ENCODE assay signal across 1 cellular context in genomic region chr3:170128977-170129431, GRCh38.
TF ChIP-seq lines count a peak whose summit lies in the region.

No MANE protein-coding gene starts in this region.

TF ChIP-seq in K562, 482 proteins besides CTCF, POLR2A, EP300 and RAD21 (continued from another document and continues in another):
- TF ChIP-seq JUND (IDR thresholded peaks at IDR 0.05; ENCODE audit: borderline replicate concordance, low read depth, low read length) (peak; percentile 62; the same call in 1 of the 2 replicates), JUND (tag; IDR thresholded peaks at IDR 0.05; ENCODE audit: borderline replicate concordance, low read depth, low read length) (0 out of 3 replicates have a peak, but pooled peaks have one; percentile 18), CHD4 (IDR thresholded peaks at IDR 0.05; ENCODE audit: insufficient read depth, insufficient replicate concordance, low read depth, low read length, poor library complexity, severe bottlenecking) (no peak), ATF3 (IDR thresholded peaks at IDR 0.05) (peak; percentile 43; the same call in 1 of the 2 replicates), ATF3 (CRISPR knock-in tag; conservative IDR thresholded peaks at IDR 0.05) (no peak), RBM17 (IDR thresholded peaks at IDR 0.05; ENCODE audit: borderline replicate concordance, low read depth, low read length) (no peak), KDM1A (IDR thresholded peaks at IDR 0.05) (no peak), CSDE1 (IDR thresholded peaks at IDR 0.05) (no peak), HMGN3 (IDR thresholded peaks at IDR 0.05; ENCODE audit: borderline replicate concordance, extremely low read depth, insufficient read length, low read depth, low read length) (no peak), SAFB (IDR thresholded peaks at IDR 0.05; ENCODE audit: borderline replicate concordance, low read depth, low read length) (no peak), CEBPB (tag; IDR thresholded peaks at IDR 0.05) (peak; percentile 42; the same call in 1 of the 2 replicates), HNRNPUL1 (IDR thresholded peaks at IDR 0.05; ENCODE audit: low read length) (no peak), ZNF639 (CRISPR knock-in tag; conservative IDR thresholded peaks at IDR 0.05 in 1 of 2, IDR thresholded peaks at IDR 0.05 in 1 of 2) (no peak), STAT5B (CRISPR knock-in tag; IDR thresholded peaks at IDR 0.05) (no peak), FOSL1 (tag; conservative IDR thresholded peaks at IDR 0.05) (no peak), PHF21A (IDR thresholded peaks at IDR 0.05; ENCODE audit: borderline replicate concordance, low read depth) (no peak), ILF3 (IDR thresholded peaks at IDR 0.05; ENCODE audit: borderline replicate concordance) (no peak), FOXA3 (CRISPR knock-in tag; conservative IDR thresholded peaks at IDR 0.05 in 1 of 2, IDR thresholded peaks at IDR 0.05 in 1 of 2) (no peak), ZC3H8 (IDR thresholded peaks at IDR 0.05) (no peak), ZNF589 (CRISPR knock-in tag; IDR thresholded peaks at IDR 0.05; ENCODE audit: low read depth) (0 out of 2 replicates have a peak, but pooled peaks have one; percentile 54), OTX1 (CRISPR knock-in tag; IDR thresholded peaks at IDR 0.05) (no peak), ZNF143 (CRISPR knock-in tag; IDR thresholded peaks at IDR 0.05) (no peak), STAT6 (CRISPR knock-in tag; IDR thresholded peaks at IDR 0.05) (no peak), CTBP1 (IDR thresholded peaks at IDR 0.05; ENCODE audit: borderline replicate concordance) (peak; percentile 33; the same call in 1 of the 2 replicates), KAT2B (IDR thresholded peaks at IDR 0.05; ENCODE audit: low read depth, low read length) (no peak), BDP1 (IDR thresholded peaks at IDR 0.05; ENCODE audit: insufficient read depth, insufficient read length) (no peak), ZNF174 (CRISPR knock-in tag; IDR thresholded peaks at IDR 0.05) (no peak), NRF1 (conservative IDR thresholded peaks at IDR 0.05 in 1 of 2, IDR thresholded peaks at IDR 0.05 in 1 of 2) (0 out of 4 replicates have a peak, but pooled peaks of 1 of the 2 experiments have one; percentile 7), TEAD1 (CRISPR knock-in tag; IDR thresholded peaks at IDR 0.05) (no peak), LARP7 (IDR thresholded peaks at IDR 0.05) (no peak), HMG20B (CRISPR knock-in tag; IDR thresholded peaks at IDR 0.05) (no peak), SREBF2 (CRISPR knock-in tag; IDR thresholded peaks at IDR 0.05) (no peak), MAFG (tag; conservative IDR thresholded peaks at IDR 0.05) (peak; percentile 77), MTA2 (IDR thresholded peaks at IDR 0.05; ENCODE audit: low read depth) (no peak), BRCA1 (IDR thresholded peaks at IDR 0.05) (no peak), BRCA1 (CRISPR knock-in tag; IDR thresholded peaks at IDR 0.05) (no peak), IRF1 (CRISPR knock-in tag; IDR thresholded peaks at IDR 0.05; ENCODE audit: borderline replicate concordance) (no peak), ATF7 (IDR thresholded peaks at IDR 0.05) (peak; percentile 45; the same call in 1 of the 2 replicates), PATZ1 (CRISPR knock-in tag; IDR thresholded peaks at IDR 0.05; ENCODE audit: borderline replicate concordance) (no peak), NFIX (CRISPR knock-in tag; IDR thresholded peaks at IDR 0.05; ENCODE audit: low read depth) (no peak), SOX6 (IDR thresholded peaks at IDR 0.05) (peak; percentile 32; the same call in 1 of the 2 replicates), MAFK (IDR thresholded peaks at IDR 0.05; ENCODE audit: low read length) (no peak; the same call in 1 of the 2 replicates), ZKSCAN3 (CRISPR knock-in tag; IDR thresholded peaks at IDR 0.05) (no peak), SRSF9 (IDR thresholded peaks at IDR 0.05; ENCODE audit: borderline replicate concordance, low read depth, low read length) (no peak), C11orf30 (IDR thresholded peaks at IDR 0.05; ENCODE audit: low read depth) (peak; percentile 50; the same call in 1 of the 2 replicates), PBX2 (CRISPR knock-in tag; IDR thresholded peaks at IDR 0.05; ENCODE audit: low read depth) (no peak), PBX2 (tag; conservative IDR thresholded peaks at IDR 0.05; ENCODE audit: low read depth) (peak; percentile 87), ZNF445 (CRISPR knock-in tag; IDR thresholded peaks at IDR 0.05; ENCODE audit: low read depth) (no peak), CXXC5 (CRISPR knock-in tag; IDR thresholded peaks at IDR 0.05) (0 out of 2 replicates have a peak, but pooled peaks have one; percentile 38), DNMT1 (IDR thresholded peaks at IDR 0.05) (no peak), TEAD4 (IDR thresholded peaks at IDR 0.05; ENCODE audit: low read length) (no peak), TEAD4 (CRISPR knock-in tag; IDR thresholded peaks at IDR 0.05; ENCODE audit: borderline replicate concordance) (no peak), HSF4 (CRISPR knock-in tag; IDR thresholded peaks at IDR 0.05; ENCODE audit: borderline replicate concordance) (no peak), RBM14 (IDR thresholded peaks at IDR 0.05; ENCODE audit: borderline replicate concordance, insufficient read depth, low read depth, low read length) (no peak), KLF10 (CRISPR knock-in tag; IDR thresholded peaks at IDR 0.05) (no peak), BCLAF1 (IDR thresholded peaks at IDR 0.05; ENCODE audit: borderline replicate concordance in 1 of 2, control insufficient read depth in 1 of 2, low read depth in 2 of 2, low read length in 1 of 2) (no peak), ZNF282 (CRISPR knock-in tag; IDR thresholded peaks at IDR 0.05) (no peak), E2F4 (CRISPR knock-in tag; IDR thresholded peaks at IDR 0.05; ENCODE audit: low read depth) (no peak), TEAD2 (tag; IDR thresholded peaks at IDR 0.05) (no peak), KLF16 (IDR thresholded peaks at IDR 0.05) (no peak), SMARCE1 (IDR thresholded peaks at IDR 0.05) (no peak), GTF2B (IDR thresholded peaks at IDR 0.05; ENCODE audit: extremely low read depth, insufficient read length) (no peak)
